In the genomic region with DNA sequence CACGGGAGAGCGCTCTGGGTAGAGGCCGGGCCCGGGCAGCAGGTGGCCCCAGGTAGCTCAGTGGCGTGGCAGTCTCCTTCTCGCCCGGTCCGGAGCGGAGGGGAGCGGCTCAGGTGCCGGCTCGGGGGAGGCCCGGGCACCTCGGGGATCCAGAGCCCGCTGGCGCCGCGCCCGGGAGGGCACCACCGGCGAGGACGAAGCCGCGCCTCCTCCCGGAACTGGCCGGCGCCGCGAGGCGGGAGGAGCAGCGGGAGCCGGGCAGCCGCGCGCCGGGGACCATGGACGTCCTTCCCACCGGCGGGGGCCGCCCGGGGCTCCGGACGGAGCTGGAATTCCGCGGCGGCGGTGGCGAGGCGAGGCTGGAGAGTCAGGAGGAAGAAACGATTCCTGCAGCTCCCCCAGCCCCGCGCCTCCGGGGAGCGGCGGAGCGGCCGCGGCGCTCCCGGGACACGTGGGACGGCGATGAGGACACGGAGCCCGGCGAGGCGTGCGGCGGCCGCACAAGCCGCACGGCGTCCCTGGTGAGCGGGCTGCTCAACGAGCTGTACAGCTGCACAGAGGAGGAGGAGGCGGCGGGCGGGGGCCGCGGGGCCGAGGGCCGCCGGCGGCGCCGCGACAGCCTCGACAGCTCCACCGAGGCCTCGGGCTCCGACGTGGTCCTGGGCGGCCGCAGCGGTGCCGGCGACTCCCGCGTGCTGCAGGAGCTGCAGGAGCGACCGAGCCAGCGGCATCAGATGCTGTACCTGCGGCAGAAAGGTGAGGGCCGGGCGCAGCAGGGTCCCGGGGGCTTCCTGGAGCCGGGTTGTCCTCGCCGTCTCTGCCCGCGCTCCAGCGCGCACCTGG, we compare ENCODE assay signal across 2 cellular contexts.
TF ChIP-seq lines count a peak whose summit lies in the region.

No MANE protein-coding gene starts in this region.

TF ChIP-seq in HEK293, 187 proteins besides CTCF, POLR2A, EP300 and RAD21 (continues in another document):
- TF ChIP-seq ZBTB8A (tag by site-specific recombination; IDR thresholded peaks at IDR 0.05): peak; percentile 73
- no peak for TF ChIP-seq SCRT1 (tag by site-specific recombination; IDR thresholded peaks at IDR 0.05; ENCODE audit: borderline replicate concordance)
- TF ChIP-seq ZNF10 (tag by site-specific recombination; IDR thresholded peaks at IDR 0.05): 0 out of 2 replicates have a peak, but pooled peaks have one; percentile 10
- no peak for TF ChIP-seq ZNF555 (tag by site-specific recombination; conservative IDR thresholded peaks at IDR 0.05)
- TF ChIP-seq, protein P1, sequence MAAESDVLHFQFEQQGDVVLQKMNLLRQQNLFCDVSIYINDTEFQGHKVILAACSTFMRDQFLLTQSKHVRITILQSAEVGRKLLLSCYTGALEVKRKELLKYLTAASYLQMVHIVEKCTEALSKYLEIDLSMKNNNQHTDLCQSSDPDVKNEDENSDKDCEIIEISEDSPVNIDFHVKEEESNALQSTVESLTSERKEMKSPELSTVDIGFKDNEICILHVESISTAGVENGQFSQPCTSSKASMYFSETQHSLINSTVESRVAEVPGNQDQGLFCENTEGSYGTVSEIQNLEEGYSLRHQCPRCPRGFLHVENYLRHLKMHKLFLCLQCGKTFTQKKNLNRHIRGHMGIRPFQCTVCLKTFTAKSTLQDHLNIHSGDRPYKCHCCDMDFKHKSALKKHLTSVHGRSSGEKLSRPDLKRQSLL (tag by site-specific recombination; IDR thresholded peaks at IDR 0.05): 0 out of 2 replicates have a peak, but pooled peaks have one; percentile 66
- peak; percentile 48; the same call in 1 of the 2 replicates for TF ChIP-seq SP3 (tag by site-specific recombination; IDR thresholded peaks at IDR 0.05)
- TF ChIP-seq, protein P2, sequence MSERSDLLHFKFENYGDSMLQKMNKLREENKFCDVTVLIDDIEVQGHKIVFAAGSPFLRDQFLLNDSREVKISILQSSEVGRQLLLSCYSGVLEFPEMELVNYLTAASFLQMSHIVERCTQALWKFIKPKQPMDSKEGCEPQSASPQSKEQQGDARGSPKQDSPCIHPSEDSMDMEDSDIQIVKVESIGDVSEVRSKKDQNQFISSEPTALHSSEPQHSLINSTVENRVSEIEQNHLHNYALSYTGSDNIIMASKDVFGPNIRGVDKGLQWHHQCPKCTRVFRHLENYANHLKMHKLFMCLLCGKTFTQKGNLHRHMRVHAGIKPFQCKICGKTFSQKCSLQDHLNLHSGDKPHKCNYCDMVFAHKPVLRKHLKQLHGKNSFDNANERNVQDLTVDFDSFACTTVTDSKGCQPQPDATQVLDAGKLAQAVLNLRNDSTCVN (tag by site-specific recombination; optimal IDR thresholded peaks at IDR 0.05): peak; percentile 78
- TF ChIP-seq ZNF670 (tag by site-specific recombination; IDR thresholded peaks at IDR 0.05; ENCODE audit: low read depth): no peak
- no peak for TF ChIP-seq ZNF654 (tag by site-specific recombination; IDR thresholded peaks at IDR 0.05; ENCODE audit: low read depth)
- peak; percentile 82 for TF ChIP-seq ZNF341 (tag by site-specific recombination; IDR thresholded peaks at IDR 0.05; ENCODE audit: low read depth)
- TF ChIP-seq ZBTB1 (tag by site-specific recombination; IDR thresholded peaks at IDR 0.05): no peak
- peak; percentile 54; the same call in 1 of the 2 replicates for TF ChIP-seq IKZF3 (tag by site-specific recombination; IDR thresholded peaks at IDR 0.05)
- TF ChIP-seq ZNF677 (tag by site-specific recombination; IDR thresholded peaks at IDR 0.05): no peak
- peak; percentile 54 for TF ChIP-seq SP7 (tag by site-specific recombination; IDR thresholded peaks at IDR 0.05)
- peak; percentile 76 for TF ChIP-seq SCRT2 (tag by site-specific recombination; IDR thresholded peaks at IDR 0.05)
- TF ChIP-seq GLIS1 (tag by site-specific recombination; IDR thresholded peaks at IDR 0.05): peak; percentile 59; the same call in 1 of the 2 replicates
- TF ChIP-seq, protein P3, sequence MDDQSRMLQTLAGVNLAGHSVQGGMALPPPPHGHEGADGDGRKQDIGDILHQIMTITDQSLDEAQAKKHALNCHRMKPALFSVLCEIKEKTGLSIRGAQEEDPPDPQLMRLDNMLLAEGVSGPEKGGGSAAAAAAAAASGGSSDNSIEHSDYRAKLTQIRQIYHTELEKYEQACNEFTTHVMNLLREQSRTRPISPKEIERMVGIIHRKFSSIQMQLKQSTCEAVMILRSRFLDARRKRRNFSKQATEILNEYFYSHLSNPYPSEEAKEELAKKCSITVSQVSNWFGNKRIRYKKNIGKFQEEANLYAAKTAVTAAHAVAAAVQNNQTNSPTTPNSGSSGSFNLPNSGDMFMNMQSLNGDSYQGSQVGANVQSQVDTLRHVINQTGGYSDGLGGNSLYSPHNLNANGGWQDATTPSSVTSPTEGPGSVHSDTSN (CRISPR knock-in tag; IDR thresholded peaks at IDR 0.05): no peak; the same call in 1 of the 2 replicates
- TF ChIP-seq ZNF585B (tag by site-specific recombination; IDR thresholded peaks at IDR 0.05): peak; percentile 51; the same call in 1 of the 2 replicates
- TF ChIP-seq ZBTB21 (tag by site-specific recombination; IDR thresholded peaks at IDR 0.05): no peak
- TF ChIP-seq, protein P4, sequence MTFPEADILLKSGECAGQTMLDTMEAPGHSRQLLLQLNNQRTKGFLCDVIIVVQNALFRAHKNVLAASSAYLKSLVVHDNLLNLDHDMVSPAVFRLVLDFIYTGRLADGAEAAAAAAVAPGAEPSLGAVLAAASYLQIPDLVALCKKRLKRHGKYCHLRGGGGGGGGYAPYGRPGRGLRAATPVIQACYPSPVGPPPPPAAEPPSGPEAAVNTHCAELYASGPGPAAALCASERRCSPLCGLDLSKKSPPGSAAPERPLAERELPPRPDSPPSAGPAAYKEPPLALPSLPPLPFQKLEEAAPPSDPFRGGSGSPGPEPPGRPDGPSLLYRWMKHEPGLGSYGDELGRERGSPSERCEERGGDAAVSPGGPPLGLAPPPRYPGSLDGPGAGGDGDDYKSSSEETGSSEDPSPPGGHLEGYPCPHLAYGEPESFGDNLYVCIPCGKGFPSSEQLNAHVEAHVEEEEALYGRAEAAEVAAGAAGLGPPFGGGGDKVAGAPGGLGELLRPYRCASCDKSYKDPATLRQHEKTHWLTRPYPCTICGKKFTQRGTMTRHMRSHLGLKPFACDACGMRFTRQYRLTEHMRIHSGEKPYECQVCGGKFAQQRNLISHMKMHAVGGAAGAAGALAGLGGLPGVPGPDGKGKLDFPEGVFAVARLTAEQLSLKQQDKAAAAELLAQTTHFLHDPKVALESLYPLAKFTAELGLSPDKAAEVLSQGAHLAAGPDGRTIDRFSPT (tag by site-specific recombination; IDR thresholded peaks at IDR 0.05): peak; percentile 69; the same call in 1 of the 2 replicates
- TF ChIP-seq ZNF600 (tag by site-specific recombination; IDR thresholded peaks at IDR 0.05): peak; percentile 98
- TF ChIP-seq, protein P5, sequence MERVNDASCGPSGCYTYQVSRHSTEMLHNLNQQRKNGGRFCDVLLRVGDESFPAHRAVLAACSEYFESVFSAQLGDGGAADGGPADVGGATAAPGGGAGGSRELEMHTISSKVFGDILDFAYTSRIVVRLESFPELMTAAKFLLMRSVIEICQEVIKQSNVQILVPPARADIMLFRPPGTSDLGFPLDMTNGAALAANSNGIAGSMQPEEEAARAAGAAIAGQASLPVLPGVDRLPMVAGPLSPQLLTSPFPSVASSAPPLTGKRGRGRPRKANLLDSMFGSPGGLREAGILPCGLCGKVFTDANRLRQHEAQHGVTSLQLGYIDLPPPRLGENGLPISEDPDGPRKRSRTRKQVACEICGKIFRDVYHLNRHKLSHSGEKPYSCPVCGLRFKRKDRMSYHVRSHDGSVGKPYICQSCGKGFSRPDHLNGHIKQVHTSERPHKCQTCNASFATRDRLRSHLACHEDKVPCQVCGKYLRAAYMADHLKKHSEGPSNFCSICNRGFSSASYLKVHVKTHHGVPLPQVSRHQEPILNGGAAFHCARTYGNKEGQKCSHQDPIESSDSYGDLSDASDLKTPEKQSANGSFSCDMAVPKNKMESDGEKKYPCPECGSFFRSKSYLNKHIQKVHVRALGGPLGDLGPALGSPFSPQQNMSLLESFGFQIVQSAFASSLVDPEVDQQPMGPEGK (tag by site-specific recombination; IDR thresholded peaks at IDR 0.05): peak; percentile 49

TF ChIP-seq in GM12878, 131 proteins besides CTCF, POLR2A, EP300 and RAD21:
- TF ChIP-seq BHLHE40 (IDR thresholded peaks at IDR 0.05; ENCODE audit: borderline replicate concordance in 1 of 2, low read depth in 2 of 2, low read length in 1 of 2) (0 out of 4 replicates have a peak, but pooled peaks of 1 of the 2 experiments have one; percentile 4), CREM (IDR thresholded peaks at IDR 0.05; ENCODE audit: low read depth) (no peak), SUZ12 (IDR thresholded peaks at IDR 0.05; ENCODE audit: unreplicated experiment) (peak; percentile 51), IKZF1 (conservative IDR thresholded peaks at IDR 0.05) (peak; percentile 69)
